Comparison of ENCODE assay signal across 15 cellular contexts in genomic region chr21:33258475-33258874, GRCh38. TPM values are rescaled to one million over a fixed set of nuclear protein-coding genes. Genes with fewer than 3 reads are reported as not detected.
A peak's percentile ranks its signal among the peaks of the same experiment; 100 is the strongest.
DNase-seq lines count a peak whose midpoint lies in the region; ATAC-seq and FAIRE-seq lines count a peak whose summit lies in the region.
"Had no signal": no experiment of that assay in that cellular context is flagged by ENCODE, and none has a peak within 500 bp of the region (broad histone marks: within the 10 kb centered on the region; RNA-seq: fewer than 3 reads in every experiment).

No MANE protein-coding gene starts in this region.

- H3K36me3 Mint-ChIP-seq in activated CD8-positive, alpha-beta memory T cell treated with anti-CD3 and anti-CD28 coated beads, Interleukin-2, amount 10 ng/mL, durations not matched to agents 7 days and 5 days, result peaks cover 65% of the 10 kb centered on the region
- peaks cover 58% of the 10 kb centered on the region for H3K36me3 Mint-ChIP-seq in T-cell
- H3K36me3 Mint-ChIP-seq in effector memory CD8-positive, alpha-beta T cell (ENCODE audit: insufficient read depth), result peaks cover 52% of the 10 kb centered on the region

- H3K27ac ChIP-seq in small intestine (ENCODE audit: low read depth in 1 of 2, low read length in 1 of 2), result no peak overlapping the region

- no peak overlapping the region for H3K27ac Mint-ChIP-seq in activated CD8-positive, alpha-beta memory T cell treated with anti-CD3 and anti-CD28 coated beads, Interleukin-2, amount 10 ng/mL, durations not matched to agents 7 days and 5 days
- H3K27ac Mint-ChIP-seq in T-cell, result peak overlapping the region; percentile 73 to 87
- peak overlapping the region; percentile 24 to 83 for H3K27ac Mint-ChIP-seq in effector memory CD8-positive, alpha-beta T cell

- CTCF ChIA-PET in activated CD8-positive, alpha-beta memory T cell treated with anti-CD3 and anti-CD28 coated beads, Interleukin-2, amount 10 ng/mL, durations not matched to agents 7 days and 5 days (lab: Charles Lee), result no interaction called here
- CTCF ChIA-PET in T-cell (lab: Charles Lee), result interaction anchor here in 1 of 2 donors (0.5 kb wide), 1 partner anchor 281 kb away, joined by 3 read pairs; no protein-coding TSS in a partner anchor

- H3K4me3 Mint-ChIP-seq in activated CD8-positive, alpha-beta memory T cell treated with anti-CD3 and anti-CD28 coated beads, Interleukin-2, amount 10 ng/mL, durations not matched to agents 7 days and 5 days, result no peak overlapping the region
- no peak overlapping the region for H3K4me3 Mint-ChIP-seq in T-cell
- no peak overlapping the region for H3K4me3 Mint-ChIP-seq in effector memory CD8-positive, alpha-beta T cell

- H3K36me3 ChIP-seq in small intestine (ENCODE audit: control insufficient read depth in 2 of 2, insufficient read depth in 2 of 2, low read length in 2 of 2), result peaks cover 4 to 15% of the 10 kb centered on the region in 2 donors

- no peak for FAIRE-seq in small intestine (lab: Jason Lieb, UNC)
- FAIRE-seq: HTR-8/SVneo had no signal

- peak; percentile 8 for DNase-seq in activated CD8-positive, alpha-beta memory T cell treated with anti-CD3 and anti-CD28 coated beads, Interleukin-2, amount 10 ng/mL, durations not matched to agents 7 days and 5 days
- no peak for DNase-seq in activated CD8-positive, alpha-beta memory T cell treated with anti-CD3 and anti-CD28 coated beads for 24 hours
- no peak for DNase-seq in T-cell
- DNase-seq in effector memory CD8-positive, alpha-beta T cell, result no peak
- peak; percentile 13 for DNase-seq in small intestine
- DNase-seq in SKM-1 treated with dmso at 0.1 percent for 144 hours (lab: John Stamatoyannopoulos, UW; ENCODE audit: unreplicated experiment), result no peak
- DNase-seq: DMS 273 treated with DMSO at 0.1 percent for 48 hours, NCI-H1436, NCI-H2081, NCI-H524, SHP77 treated with DMSO at 0.1 percent for 48 hours had no signal

- H3K4me1 ChIP-seq in small intestine (ENCODE audit: control insufficient read depth in 2 of 2, insufficient read depth in 1 of 2, low read depth in 1 of 2, low read length in 1 of 2), result no peaks in the 10 kb centered on the region

- H3K9me3 Mint-ChIP-seq in activated CD8-positive, alpha-beta memory T cell treated with anti-CD3 and anti-CD28 coated beads, Interleukin-2, amount 10 ng/mL, durations not matched to agents 7 days and 5 days (ENCODE audit: low read depth), result no peaks in the 10 kb centered on the region
- peaks cover 0 to 4% (median 0%) of the 10 kb centered on the region in 3 donors for H3K9me3 Mint-ChIP-seq in T-cell
- H3K9me3 Mint-ChIP-seq in effector memory CD8-positive, alpha-beta T cell, result peaks cover 0 to 3% of the 10 kb centered on the region in 2 donors

- ATAC-seq in activated CD8-positive, alpha-beta memory T cell treated with anti-CD3 and anti-CD28 coated beads, Interleukin-2, amount 10 ng/mL, durations not matched to agents 7 days and 5 days, result no peak
- ATAC-seq in T-cell (replicated peaks in 1 of 4) (no peak), esophagus mucosa (no peak), GM21825 (IDR thresholded peaks at IDR 0.05; ENCODE audit: unreplicated experiment) (no peak)
- ATAC-seq in effector memory CD8-positive, alpha-beta T cell (replicated peaks), result no peak
- ATAC-seq: HCT116 had no signal

- 83 to 94% (median 90%) methylated on average over 9 of the region's 9 CpGs for WGBS in small intestine, 3 donors

- no peak overlapping the region for H3K4me3 ChIP-seq in small intestine (ENCODE audit: low read depth in 1 of 2, low read length in 2 of 2)

- H3K27me3 Mint-ChIP-seq in activated CD8-positive, alpha-beta memory T cell treated with anti-CD3 and anti-CD28 coated beads, Interleukin-2, amount 10 ng/mL, durations not matched to agents 7 days and 5 days, result no peaks in the 10 kb centered on the region
- no peaks in the 10 kb centered on the region for H3K27me3 Mint-ChIP-seq in T-cell
- H3K27me3 Mint-ChIP-seq in effector memory CD8-positive, alpha-beta T cell, result no peaks in the 10 kb centered on the region

- no peaks in the 10 kb centered on the region for H3K27me3 ChIP-seq in small intestine (ENCODE audit: control insufficient read depth in 2 of 2, insufficient read depth in 2 of 2, low read length in 2 of 2)

- H3K9me3 ChIP-seq in small intestine (ENCODE audit: control insufficient read depth, low read depth), result no peaks in the 10 kb centered on the region

- POLR2A ChIA-PET in T-cell (lab: Charles Lee), result interaction anchor here in 1 of 2 donors (0.7 kb wide), 1 partner anchor 16 kb away, joined by 3 read pairs; no protein-coding TSS in a partner anchor

- H3K4me1 Mint-ChIP-seq in activated CD8-positive, alpha-beta memory T cell treated with anti-CD3 and anti-CD28 coated beads, Interleukin-2, amount 10 ng/mL, durations not matched to agents 7 days and 5 days, result peaks cover 39% of the 10 kb centered on the region
- H3K4me1 Mint-ChIP-seq in T-cell, result peaks cover 55 to 70% (median 66%) of the 10 kb centered on the region in 3 donors
- H3K4me1 Mint-ChIP-seq in effector memory CD8-positive, alpha-beta T cell (ENCODE audit: low read depth in 2 of 2), result peaks cover 26 to 31% of the 10 kb centered on the region in 2 donors

RNA-seq across cellular contexts. Expression of gene IL10RB, which starts 7.7 kb away (rescaled TPM):
- total RNA-seq in activated CD8-positive, alpha-beta memory T cell treated with anti-CD3 and anti-CD28 coated beads, Interleukin-2, amount 10 ng/mL, durations not matched to agents 7 days and 5 days, result 10 to 100 TPM; 30.9 to 34.9 TPM
- 10 to 100 TPM; 19.5 to 29.6 (median 25.6) TPM for total RNA-seq in T-cell
- 10 to 100 TPM; 30.9 to 46.7 (median 41.2) TPM for polyA plus RNA-seq in small intestine
- total RNA-seq in esophagus mucosa, result 27.5 TPM

RNA-seq across cellular contexts. Expression of gene IFNAR2, which starts 28.7 kb away (rescaled TPM):
- total RNA-seq in activated CD8-positive, alpha-beta memory T cell treated with anti-CD3 and anti-CD28 coated beads, Interleukin-2, amount 10 ng/mL, durations not matched to agents 7 days and 5 days, result 10 to 100 TPM; 45.8 to 54.9 TPM
- total RNA-seq in T-cell (10 to 100 TPM; 43.7 to 80.1 (median 71.6) TPM), esophagus mucosa (7.7 TPM)
- polyA plus RNA-seq in small intestine, result 10 to 100 TPM in 2 of 3 donors, 1 to 10 TPM in 1; 4.9 to 15.8 (median 12.7) TPM

Comparison
In these comparisons a context has a peak if more than half of its experiments do, and no peak if none do; other contexts are left out.
1. DNase-seq: peak in activated CD8-positive, alpha-beta memory T cell treated with anti-CD3 and anti-CD28 coated beads, Interleukin-2, amount 10 ng/mL, durations not matched to agents 7 days and 5 days (single experiment) and small intestine (single experiment); none in activated CD8-positive, alpha-beta memory T cell treated with anti-CD3 and anti-CD28 coated beads for 24 hours (single experiment), T-cell (0 of 34), effector memory CD8-positive, alpha-beta T cell (0 of 3) and SKM-1 treated with dmso at 0.1 percent for 144 hours (single experiment).